In the genomic region with DNA sequence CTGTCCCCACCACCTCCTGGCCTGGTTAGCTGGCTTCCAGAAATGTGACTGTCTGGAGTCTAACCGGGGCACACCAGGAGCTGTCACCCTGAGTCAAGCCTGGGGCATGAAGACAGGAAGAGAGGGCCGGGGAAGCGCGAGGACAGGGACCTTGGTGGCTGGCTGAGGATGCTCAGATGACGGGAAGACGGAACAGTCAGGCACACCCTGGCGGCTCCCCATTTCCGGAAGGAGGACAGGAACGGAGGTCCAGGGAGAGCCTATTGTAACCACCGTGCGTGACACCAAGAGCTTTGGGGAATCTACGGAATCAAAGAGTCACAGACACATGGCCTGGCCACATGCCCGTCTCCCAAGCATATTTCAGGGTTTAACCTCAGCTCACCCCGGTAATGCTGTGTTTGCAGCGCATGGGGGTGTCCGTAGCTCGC, we compare ENCODE assay signal across 1 cellular context.
TF ChIP-seq lines count a peak whose summit lies in the region.

No MANE protein-coding gene starts in this region.

TF ChIP-seq in IMR-90, 13 proteins besides CTCF, POLR2A, EP300 and RAD21:
- TF ChIP-seq FOS (IDR thresholded peaks at IDR 0.05; ENCODE audit: low read depth, low read length) = no peak
- TF ChIP-seq CHD1 (IDR thresholded peaks at IDR 0.05; ENCODE audit: low read depth, low read length) = no peak
- TF ChIP-seq MAZ (IDR thresholded peaks at IDR 0.05; ENCODE audit: borderline replicate concordance, low read depth, low read length) = no peak
- TF ChIP-seq RFX5 (IDR thresholded peaks at IDR 0.05; ENCODE audit: low read depth, low read length) = no peak
- TF ChIP-seq, protein P1, sequence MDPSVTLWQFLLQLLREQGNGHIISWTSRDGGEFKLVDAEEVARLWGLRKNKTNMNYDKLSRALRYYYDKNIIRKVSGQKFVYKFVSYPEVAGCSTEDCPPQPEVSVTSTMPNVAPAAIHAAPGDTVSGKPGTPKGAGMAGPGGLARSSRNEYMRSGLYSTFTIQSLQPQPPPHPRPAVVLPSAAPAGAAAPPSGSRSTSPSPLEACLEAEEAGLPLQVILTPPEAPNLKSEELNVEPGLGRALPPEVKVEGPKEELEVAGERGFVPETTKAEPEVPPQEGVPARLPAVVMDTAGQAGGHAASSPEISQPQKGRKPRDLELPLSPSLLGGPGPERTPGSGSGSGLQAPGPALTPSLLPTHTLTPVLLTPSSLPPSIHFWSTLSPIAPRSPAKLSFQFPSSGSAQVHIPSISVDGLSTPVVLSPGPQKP (IDR thresholded peaks at IDR 0.05; ENCODE audit: borderline replicate concordance, low read depth, low read length) = no peak
- TF ChIP-seq SMC3 (IDR thresholded peaks at IDR 0.05; ENCODE audit: low read depth, low read length) = no peak
- TF ChIP-seq BHLHE40 (IDR thresholded peaks at IDR 0.05; ENCODE audit: low read depth, low read length) = no peak
- TF ChIP-seq NFE2L2 (IDR thresholded peaks at IDR 0.05; ENCODE audit: low read depth, low read length) = no peak
- TF ChIP-seq, protein P2, sequence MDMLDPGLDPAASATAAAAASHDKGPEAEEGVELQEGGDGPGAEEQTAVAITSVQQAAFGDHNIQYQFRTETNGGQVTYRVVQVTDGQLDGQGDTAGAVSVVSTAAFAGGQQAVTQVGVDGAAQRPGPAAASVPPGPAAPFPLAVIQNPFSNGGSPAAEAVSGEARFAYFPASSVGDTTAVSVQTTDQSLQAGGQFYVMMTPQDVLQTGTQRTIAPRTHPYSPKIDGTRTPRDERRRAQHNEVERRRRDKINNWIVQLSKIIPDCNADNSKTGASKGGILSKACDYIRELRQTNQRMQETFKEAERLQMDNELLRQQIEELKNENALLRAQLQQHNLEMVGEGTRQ (IDR thresholded peaks at IDR 0.05; ENCODE audit: low read depth, low read length) = no peak
- TF ChIP-seq MAFK (IDR thresholded peaks at IDR 0.05; ENCODE audit: low read depth, low read length) = no peak
- TF ChIP-seq MXI1 (IDR thresholded peaks at IDR 0.05; ENCODE audit: borderline replicate concordance, low read depth, low read length) = no peak
